10 cellular contexts compared by ENCODE assay signal in the genomic region with DNA sequence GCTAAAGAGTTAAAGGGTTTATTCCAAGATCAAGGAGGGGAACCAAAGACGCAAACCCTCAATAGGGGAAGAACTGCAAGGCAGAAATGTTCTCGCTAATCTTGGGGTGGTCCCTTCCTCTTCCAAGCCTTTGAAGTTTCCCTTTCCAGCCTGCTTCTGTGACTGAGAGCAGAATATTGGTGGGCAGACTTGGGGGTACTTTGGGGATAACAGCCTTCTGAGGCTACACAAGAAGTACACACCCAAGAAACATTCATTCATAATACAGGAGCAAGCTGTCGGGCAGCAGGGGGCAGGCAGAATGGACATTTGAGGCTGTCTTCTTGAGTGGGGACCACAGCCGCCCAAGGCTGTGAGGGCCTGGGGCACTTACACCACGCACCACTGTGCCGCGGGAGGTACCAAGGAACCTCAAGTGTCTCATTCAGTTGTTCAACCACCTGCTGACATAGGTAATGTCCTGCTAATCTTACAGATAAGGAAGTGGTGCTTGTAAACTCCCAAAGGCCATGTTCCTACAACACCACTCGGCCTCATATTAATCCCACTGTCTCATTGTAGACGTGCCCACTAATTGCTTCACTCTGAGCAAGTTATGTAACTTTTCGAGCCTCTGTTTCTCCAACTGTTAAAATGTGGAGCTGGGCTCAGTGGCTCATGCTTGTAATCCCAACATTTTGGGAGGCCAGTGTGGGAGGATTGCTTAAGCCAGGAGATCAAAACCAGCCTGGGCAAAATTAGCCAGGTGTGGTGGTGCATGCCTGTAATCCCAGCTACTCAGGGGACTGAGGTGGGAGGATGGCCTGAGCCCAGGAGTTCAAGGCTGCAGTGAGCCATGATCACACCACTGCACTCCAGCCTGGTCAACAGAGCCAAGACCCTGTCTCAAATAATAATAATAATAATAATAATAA. TPM values are rescaled to one million over a fixed set of nuclear protein-coding genes. Genes with fewer than 3 reads are reported as not detected.
A peak's percentile ranks its signal among the peaks of the same experiment; 100 is the strongest.
DNase-seq lines count a peak whose midpoint lies in the region; ATAC-seq and TF ChIP-seq lines count a peak whose summit lies in the region.
"Had no signal": no experiment of that assay in that cellular context is flagged by ENCODE, and none has a peak within 500 bp of the region (broad histone marks: within the 10 kb centered on the region; RNA-seq: fewer than 3 reads in every experiment).

No MANE protein-coding gene starts in this region.

- H3K4me3 Mint-ChIP-seq in naive thymus-derived CD4-positive, alpha-beta T cell, result peak overlapping the region; percentile 26 to 99 (median 74)

- CTCF ChIA-PET in naive thymus-derived CD4-positive, alpha-beta T cell (lab: Charles Lee), result no interaction called here

- ATAC-seq in heart right ventricle, result no peak
- no peak for ATAC-seq in left ventricle myocardium superior
- ATAC-seq in body of pancreas, result no peak
- no peak for ATAC-seq in naive thymus-derived CD4-positive, alpha-beta T cell
- no peak for ATAC-seq in aorta (ENCODE audit: low FRiP score)
- no peak for ATAC-seq in GM21390 (IDR thresholded peaks at IDR 0.05; ENCODE audit: unreplicated experiment)
- no peak for ATAC-seq in HG02981 (IDR thresholded peaks at IDR 0.05; ENCODE audit: unreplicated experiment)

- peaks cover 0 to 2% (median 0%) of the 10 kb centered on the region in 11 donors for H3K9me3 Mint-ChIP-seq in naive thymus-derived CD4-positive, alpha-beta T cell

- H3K27me3 Mint-ChIP-seq in naive thymus-derived CD4-positive, alpha-beta T cell, result no peaks in the 10 kb centered on the region

- H3K27me3 ChIP-seq in heart right ventricle (no peaks in the 10 kb centered on the region), body of pancreas (no peaks in the 10 kb centered on the region), aorta (ENCODE audit: control insufficient read depth in 1 of 2, insufficient read depth in 2 of 2, low read length in 1 of 2) (no peaks in the 10 kb centered on the region)
- no peaks in the 10 kb centered on the region for H3K27me3 ChIP-seq in naive thymus-derived CD4-positive, alpha-beta T cell (ENCODE audit: control insufficient read depth in 2 of 2, insufficient read depth in 2 of 2, low read length in 2 of 2)

- peak overlapping the region in 8 of 9 donors; percentile 36 to 100 (median 88) for H3K27ac Mint-ChIP-seq in naive thymus-derived CD4-positive, alpha-beta T cell

- POLR2A ChIA-PET in naive thymus-derived CD4-positive, alpha-beta T cell (lab: Charles Lee), result interaction anchor here (0.6 to 4.5 kb wide), 4 partner anchors 19 to 154 kb away, joined by 3 to 40 read pairs (median 3); a partner anchor contains a TSS

- peaks cover 20 to 48% (median 41%) of the 10 kb centered on the region in 7 donors for H3K4me1 Mint-ChIP-seq in naive thymus-derived CD4-positive, alpha-beta T cell

- H3K27ac ChIP-seq in heart right ventricle, result peak overlapping the region; percentile 86 to 98 (median 90)
- peak overlapping the region; percentile 74 to 90 (median 89) for H3K27ac ChIP-seq in body of pancreas
- H3K27ac ChIP-seq in naive thymus-derived CD4-positive, alpha-beta T cell (ENCODE audit: low read depth, low read length), result no peak overlapping the region
- peak overlapping the region; percentile 74 to 78 for H3K27ac ChIP-seq in aorta (ENCODE audit: low read depth in 1 of 2, low read length in 2 of 2)

- H3K4me3 ChIP-seq in heart right ventricle (peak overlapping the region in 3 of 10 donors; percentile 8 to 94 (median 94)), body of pancreas (no peak overlapping the region), aorta (ENCODE audit: low read length in 2 of 2) (no peak overlapping the region)
- H3K4me3 ChIP-seq in naive thymus-derived CD4-positive, alpha-beta T cell (ENCODE audit: low read length), result no peak overlapping the region

- peaks cover 0 to 12% (median 0%) of the 10 kb centered on the region in 5 donors for H3K36me3 Mint-ChIP-seq in naive thymus-derived CD4-positive, alpha-beta T cell

- TF ChIP-seq CTCF in heart right ventricle (IDR thresholded peaks at IDR 0.05), result no peak
- TF ChIP-seq CTCF in body of pancreas (IDR thresholded peaks at IDR 0.05), result no peak

- 42 to 50% methylated on average over 10 of the region's 10 CpGs for WGBS in heart right ventricle, 2 donors
- WGBS in body of pancreas, 2 donors, result 38 to 42% methylated on average over 10 of the region's 10 CpGs
- WGBS in aorta, 2 donors, result 67% methylated on average over 10 of the region's 10 CpGs

- H3K36me3 ChIP-seq in heart right ventricle (peaks cover 0 to 16% (median 0%) of the 10 kb centered on the region in 9 donors), body of pancreas (replicated peaks in 1 of 2; ENCODE audit: insufficient read depth in 1 of 2, low read depth in 2 of 2) (no peaks in the 10 kb centered on the region), aorta (ENCODE audit: control insufficient read depth in 1 of 2, insufficient read depth in 2 of 2, low read length in 1 of 2) (no peaks in the 10 kb centered on the region)
- H3K36me3 ChIP-seq in naive thymus-derived CD4-positive, alpha-beta T cell (ENCODE audit: control insufficient read depth in 2 of 3, insufficient read depth in 3 of 3, low read length in 3 of 3), result peaks cover 0 to 6% (median 0%) of the 10 kb centered on the region in 3 experiments

- TF ChIP-seq POLR2A in body of pancreas (IDR thresholded peaks at IDR 0.05), result no peak

- peaks cover 13 to 75% (median 45%) of the 10 kb centered on the region in 9 donors for H3K4me1 ChIP-seq in heart right ventricle
- H3K4me1 ChIP-seq in body of pancreas, result peaks cover 63% of the 10 kb centered on the region
- peaks cover 17 to 27% of the 10 kb centered on the region in 2 donors for H3K4me1 ChIP-seq in naive thymus-derived CD4-positive, alpha-beta T cell (ENCODE audit: control insufficient read depth in 2 of 2, insufficient read depth in 2 of 2, low read length in 2 of 2)
- peaks cover 2 to 9% of the 10 kb centered on the region in 2 donors for H3K4me1 ChIP-seq in aorta (ENCODE audit: control insufficient read depth in 1 of 2, insufficient read depth in 2 of 2, low read length in 2 of 2)

- H3K9me3 ChIP-seq in heart right ventricle, result no peaks in the 10 kb centered on the region
- no peaks in the 10 kb centered on the region for H3K9me3 ChIP-seq in body of pancreas
- no peaks in the 10 kb centered on the region for H3K9me3 ChIP-seq in naive thymus-derived CD4-positive, alpha-beta T cell (ENCODE audit: control insufficient read depth in 2 of 3, low read length in 3 of 3)
- H3K9me3 ChIP-seq in aorta (ENCODE audit: control insufficient read depth, low read length), result no peaks in the 10 kb centered on the region

- DNase-seq in heart right ventricle, result no peak
- DNase-seq in left ventricle myocardium superior, result no peak
- DNase-seq in body of pancreas, result no peak
- no peak for DNase-seq in naive thymus-derived CD4-positive, alpha-beta T cell
- DNase-seq in aorta, result peak in 1 of 2 donors; percentile 22
- no peak for DNase-seq in medulla oblongata (ENCODE audit: extremely low spot score)
- DNase-seq: activated CD4-positive, alpha-beta T cell treated with anti-CD3 and anti-CD28 coated beads, Interleukin-2, amount 50 U/mL, for 1 hour; stimulated activated CD4-positive, alpha-beta T cell treated with anti-CD3 and anti-CD28 coated beads, Interleukin-4, amount 100 ng/mL, for 24 hours had no signal

- intact Hi-C loops in heart right ventricle (cut with DNase I), result loop anchor here in 6 of 10 donors (5.0 to 10.0 kb wide), 3 partner anchors 40 to 263 kb away; a partner anchor contains a TSS
- intact Hi-C loops in left ventricle myocardium superior (cut with micrococcal nuclease), result loop anchor here (10.0 kb wide), 1 partner anchor 263 kb away; no protein-coding TSS in a partner anchor
- intact Hi-C loops in body of pancreas (cut with DNase I), result no loop called here
- intact Hi-C loops in naive thymus-derived CD4-positive, alpha-beta T cell (cut with micrococcal nuclease), result loop anchor here (5.0 to 10.0 kb wide), 5 partner anchors 320 to 1855 kb away; a partner anchor contains a TSS
- intact Hi-C loops in aorta (cut with DNase I), result loop anchor here (5.0 to 10.0 kb wide), 2 partner anchors 243 to 260 kb away; no protein-coding TSS in a partner anchor

RNA-seq across cellular contexts. Expression of a gene that starts 2.5 kb away (rescaled TPM):
- total RNA-seq in heart right ventricle, result 100 to 1,000 TPM in 2 of 10 donors, 10 to 100 TPM in 8; 61.2 to 103 (median 75.5) TPM
- polyA plus RNA-seq in heart right ventricle, result 100 to 1,000 TPM in 1 of 2 donors, 1 to 10 TPM in 1; 9.9 to 132 TPM
- total RNA-seq in left ventricle myocardium superior, result 86.3 TPM
- 10 to 100 TPM in 1 of 2 donors, 1 to 10 TPM in 1; 1.3 to 13.7 TPM for total RNA-seq in body of pancreas
- 10 to 100 TPM; 13.0 to 40.5 (median 24.6) TPM for total RNA-seq in naive thymus-derived CD4-positive, alpha-beta T cell
- 10 to 100 TPM; 26.5 to 42.8 TPM for polyA plus RNA-seq in naive thymus-derived CD4-positive, alpha-beta T cell
- 10 to 100 TPM; 21.6 to 22.8 TPM for total RNA-seq in aorta
- 10 to 100 TPM; 22.5 to 39.9 TPM for polyA plus RNA-seq in aorta
